In genomic region chr1:155324041-155324716, GRCh38 we compare ENCODE assay signal across 1 cellular context.
A peak's percentile ranks its signal among the peaks of the same experiment; 100 is the strongest.
TF ChIP-seq lines count a peak whose summit lies in the region.

No MANE protein-coding gene starts in this region.

TF ChIP-seq in HEK293, 187 proteins besides CTCF, POLR2A, EP300 and RAD21 (continued from another document and continues in another):
- TF ChIP-seq ZNF518A (tag by site-specific recombination; conservative IDR thresholded peaks at IDR 0.05; ENCODE audit: low read depth) (no peak), ZNF555 (tag by site-specific recombination; conservative IDR thresholded peaks at IDR 0.05) (no peak), ZXDB (tag by site-specific recombination; IDR thresholded peaks at IDR 0.05) (peak; percentile 12; the same call in 1 of the 2 replicates), BCL6B (tag by site-specific recombination; IDR thresholded peaks at IDR 0.05) (no peak), ZNF837 (tag by site-specific recombination; IDR thresholded peaks at IDR 0.05) (no peak), PBX3 (CRISPR knock-in tag; IDR thresholded peaks at IDR 0.05) (no peak), SALL2 (tag by site-specific recombination; IDR thresholded peaks at IDR 0.05; ENCODE audit: borderline replicate concordance) (no peak), ZBTB44 (tag by site-specific recombination; IDR thresholded peaks at IDR 0.05) (no peak), KLF9 (tag by site-specific recombination; IDR thresholded peaks at IDR 0.05; ENCODE audit: low read depth) (no peak; the same call in none of the 2 replicates), KLF17 (tag by site-specific recombination; IDR thresholded peaks at IDR 0.05) (peak; percentile 13; the same call in 1 of the 2 replicates), ZNF624 (tag by site-specific recombination; IDR thresholded peaks at IDR 0.05) (no peak), GLI4 (tag by site-specific recombination; IDR thresholded peaks at IDR 0.05) (0 out of 2 replicates have a peak, but pooled peaks have one; percentile 37), ZNF510 (tag by site-specific recombination; IDR thresholded peaks at IDR 0.05; ENCODE audit: insufficient replicate concordance) (no peak), ZNF311 (tag by site-specific recombination; IDR thresholded peaks at IDR 0.05; ENCODE audit: borderline replicate concordance) (no peak), ZNF184 (tag by site-specific recombination; IDR thresholded peaks at IDR 0.05) (no peak), ZNF585B (tag by site-specific recombination; IDR thresholded peaks at IDR 0.05) (no peak), ZNF433 (tag by site-specific recombination; IDR thresholded peaks at IDR 0.05; ENCODE audit: low read depth) (no peak), YY1 (tag by site-specific recombination; IDR thresholded peaks at IDR 0.05) (no peak), ZNF426 (tag by site-specific recombination; IDR thresholded peaks at IDR 0.05) (no peak), ZNF521 (tag by site-specific recombination; IDR thresholded peaks at IDR 0.05) (no peak), ZBTB7A (tag by site-specific recombination; IDR thresholded peaks at IDR 0.05; ENCODE audit: low read depth) (peak; percentile 75; the same call in 1 of the 2 replicates), ZNF362 (tag by site-specific recombination; IDR thresholded peaks at IDR 0.05) (no peak), ZNF394 (tag by site-specific recombination; IDR thresholded peaks at IDR 0.05; ENCODE audit: borderline replicate concordance) (no peak), ZNF660 (tag by site-specific recombination; IDR thresholded peaks at IDR 0.05) (no peak; the same call in 1 of the 2 replicates), ZNF140 (tag by site-specific recombination; IDR thresholded peaks at IDR 0.05) (no peak), ZFP69B (tag by site-specific recombination; IDR thresholded peaks at IDR 0.05) (peak; percentile 63), ZNF843 (tag by site-specific recombination; IDR thresholded peaks at IDR 0.05) (peak; percentile 6; the same call in 1 of the 2 replicates), HOXD13 (CRISPR knock-in tag; IDR thresholded peaks at IDR 0.05; ENCODE audit: borderline replicate concordance) (no peak), IKZF3 (tag by site-specific recombination; IDR thresholded peaks at IDR 0.05) (peak; percentile 97), ZNF530 (tag by site-specific recombination; IDR thresholded peaks at IDR 0.05; ENCODE audit: low read depth) (no peak), ZNF658 (tag by site-specific recombination; IDR thresholded peaks at IDR 0.05) (no peak), ZNF626 (tag by site-specific recombination; IDR thresholded peaks at IDR 0.05) (no peak), PRDM10 (tag by site-specific recombination; IDR thresholded peaks at IDR 0.05) (peak; percentile 96), ZNF629 (tag by site-specific recombination; IDR thresholded peaks at IDR 0.05) (no peak; the same call in 1 of the 2 replicates), ZBTB26 (tag by site-specific recombination; optimal IDR thresholded peaks at IDR 0.05) (peak; percentile 79), SCRT2 (tag by site-specific recombination; IDR thresholded peaks at IDR 0.05) (no peak), ZNF398 (tag by site-specific recombination; IDR thresholded peaks at IDR 0.05) (peak; percentile 84), ELK4 (IDR thresholded peaks at IDR 0.05; ENCODE audit: borderline replicate concordance, low read depth, low read length) (no peak), ZNF664 (tag by site-specific recombination; IDR thresholded peaks at IDR 0.05) (no peak), ZNF24 (tag by site-specific recombination; IDR thresholded peaks at IDR 0.05) (no peak)
